ENCODE assay signal across 12 cellular contexts in the genomic region with DNA sequence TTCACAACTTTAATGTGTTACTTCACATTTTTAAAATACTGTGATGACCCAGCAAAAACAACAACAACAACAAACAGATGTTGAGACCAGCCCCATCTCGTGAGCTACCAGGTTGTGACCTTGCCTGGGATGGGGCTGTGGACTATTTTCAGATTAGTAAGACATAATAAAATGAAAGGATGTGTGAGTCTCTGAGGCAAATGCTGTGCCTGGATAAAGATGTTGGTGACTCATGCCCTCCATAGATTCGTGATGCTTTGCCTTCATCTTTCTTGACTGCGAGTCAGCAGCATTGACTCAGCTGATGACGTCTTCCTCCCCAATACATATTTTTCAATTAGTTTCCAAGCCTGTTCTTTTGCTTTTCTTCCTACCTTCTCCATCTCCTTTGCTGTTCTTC.
DNase-seq lines count a peak whose midpoint lies in the region; ATAC-seq, FAIRE-seq and TF ChIP-seq lines count a peak whose summit lies in the region.
"Had no signal": no experiment of that assay in that cellular context is flagged by ENCODE, and none has a peak within 500 bp of the region (broad histone marks: within the 10 kb centered on the region; RNA-seq: fewer than 3 reads in every experiment).

No MANE protein-coding gene starts in this region.

- no peak for FAIRE-seq in small intestine (lab: Jason Lieb, UNC)

- H3K36me3 ChIP-seq in small intestine (ENCODE audit: control insufficient read depth in 2 of 2, insufficient read depth in 2 of 2, low read length in 2 of 2) = no peaks in the 10 kb centered on the region
- H3K36me3 ChIP-seq: left lung had no signal

- TF ChIP-seq CTCF in foreskin fibroblast (IDR thresholded peaks at IDR 0.05; ENCODE audit: low read depth, low read length) = no peak

- no peak overlapping the region for H3K27ac ChIP-seq in small intestine (ENCODE audit: low read depth in 1 of 2, low read length in 1 of 2)
- H3K27ac ChIP-seq: left lung, skin epidermis had no signal

- WGBS in small intestine, 3 donors = 49 to 70% (median 56%) methylated on average over 4 of the region's 4 CpGs

- H3K4me1 ChIP-seq in small intestine (ENCODE audit: control insufficient read depth in 2 of 2, insufficient read depth in 1 of 2, low read depth in 1 of 2, low read length in 1 of 2) = no peaks in the 10 kb centered on the region
- H3K4me1 ChIP-seq: left lung had no signal

- no peak overlapping the region for H3K4me3 Mint-ChIP-seq in activated naive CD4-positive, alpha-beta T cell treated with anti-CD3 and anti-CD28 coated beads, Interleukin-2, amount 10 ng/mL, durations not matched to agents 7 days and 5 days
- no peak overlapping the region for H3K4me3 Mint-ChIP-seq in stimulated activated effector memory CD8-positive, alpha-beta T cell treated with anti-CD3 and anti-CD28 coated beads, Interleukin-12 subunit alpha, Interleukin-12 subunit beta, amount 100 ng/mL, for 72 hours
- H3K4me3 Mint-ChIP-seq: CD14-positive monocyte had no signal

- CTCF ChIA-PET in activated naive CD4-positive, alpha-beta T cell treated with anti-CD3 and anti-CD28 coated beads, Interleukin-2, amount 10 ng/mL, durations not matched to agents 7 days and 5 days (lab: Charles Lee) = interaction anchor here (0.8 to 1.3 kb wide), 2 partner anchors 25 to 54 kb away, joined by 3 to 4 read pairs; no protein-coding TSS in a partner anchor

- H3K9me3 ChIP-seq in small intestine (ENCODE audit: control insufficient read depth, low read depth) = no peaks in the 10 kb centered on the region
- H3K9me3 ChIP-seq: left lung had no signal

- peaks cover 3% of the 10 kb centered on the region for H3K36me3 Mint-ChIP-seq in activated naive CD4-positive, alpha-beta T cell treated with anti-CD3 and anti-CD28 coated beads, Interleukin-2, amount 10 ng/mL, durations not matched to agents 7 days and 5 days
- H3K36me3 Mint-ChIP-seq in stimulated activated effector memory CD8-positive, alpha-beta T cell treated with anti-CD3 and anti-CD28 coated beads, Interleukin-12 subunit alpha, Interleukin-12 subunit beta, amount 100 ng/mL, for 72 hours = no peaks in the 10 kb centered on the region
- H3K36me3 Mint-ChIP-seq: CD14-positive monocyte had no signal

- no peak overlapping the region for H3K27ac Mint-ChIP-seq in activated naive CD4-positive, alpha-beta T cell treated with anti-CD3 and anti-CD28 coated beads, Interleukin-2, amount 10 ng/mL, durations not matched to agents 7 days and 5 days
- H3K27ac Mint-ChIP-seq in stimulated activated effector memory CD8-positive, alpha-beta T cell treated with anti-CD3 and anti-CD28 coated beads, Interleukin-12 subunit alpha, Interleukin-12 subunit beta, amount 100 ng/mL, for 72 hours = no peak overlapping the region
- H3K27ac Mint-ChIP-seq: CD14-positive monocyte had no signal

- H3K9me3 Mint-ChIP-seq in activated naive CD4-positive, alpha-beta T cell treated with anti-CD3 and anti-CD28 coated beads, Interleukin-2, amount 10 ng/mL, durations not matched to agents 7 days and 5 days = peaks cover 6% of the 10 kb centered on the region
- H3K9me3 Mint-ChIP-seq in stimulated activated effector memory CD8-positive, alpha-beta T cell treated with anti-CD3 and anti-CD28 coated beads, Interleukin-12 subunit alpha, Interleukin-12 subunit beta, amount 100 ng/mL, for 72 hours = no peaks in the 10 kb centered on the region

- H3K27me3 ChIP-seq in small intestine (ENCODE audit: control insufficient read depth in 2 of 2, insufficient read depth in 2 of 2, low read length in 2 of 2) = no peaks in the 10 kb centered on the region
- H3K27me3 ChIP-seq: left lung had no signal

- H3K4me3 ChIP-seq in foreskin fibroblast (ENCODE audit: low read depth in 1 of 2, low read length in 2 of 2) = no peak overlapping the region
- H3K4me3 ChIP-seq in small intestine (ENCODE audit: low read depth in 1 of 2, low read length in 2 of 2) = no peak overlapping the region
- H3K4me3 ChIP-seq: left lung, skin epidermis had no signal

- DNase-seq in activated naive CD4-positive, alpha-beta T cell treated with Interleukin-2 at 50 U/mL for 16 hours = peak; percentile 17
- DNase-seq in activated naive CD4-positive, alpha-beta T cell treated with anti-CD3 and anti-CD28 coated beads, Interleukin-2, amount 10 ng/mL, durations not matched to agents 7 days and 5 days = no peak
- DNase-seq in activated CD8-positive, alpha-beta memory T cell treated with anti-CD3 and anti-CD28 coated beads, Interleukin-2, amount 50 U/mL, for 4 hours = peak; percentile 17
- DNase-seq in foreskin fibroblast (peak; percentile 57 to 91), small intestine (no peak), GM19240 (ENCODE audit: insufficient read length, low spot score) (no peak)
- no peak for DNase-seq in stimulated activated effector memory CD8-positive, alpha-beta T cell treated with anti-CD3 and anti-CD28 coated beads, Interleukin-12 subunit alpha, Interleukin-12 subunit beta, amount 100 ng/mL, for 72 hours (ENCODE audit: low spot score in 2 of 2)
- DNase-seq: effector memory CD4-positive, alpha-beta T cell; left lung had no signal

- H3K27me3 Mint-ChIP-seq in activated naive CD4-positive, alpha-beta T cell treated with anti-CD3 and anti-CD28 coated beads, Interleukin-2, amount 10 ng/mL, durations not matched to agents 7 days and 5 days = no peaks in the 10 kb centered on the region

- peak; percentile 93 for ATAC-seq in stimulated activated effector memory CD8-positive, alpha-beta T cell treated with anti-CD3 and anti-CD28 coated beads, Interleukin-12 subunit alpha, Interleukin-12 subunit beta, amount 100 ng/mL, for 72 hours
- no peak for ATAC-seq in GM19463 (IDR thresholded peaks at IDR 0.05; ENCODE audit: unreplicated experiment)
- ATAC-seq: left lung had no signal

- H3K4me1 Mint-ChIP-seq in activated naive CD4-positive, alpha-beta T cell treated with anti-CD3 and anti-CD28 coated beads, Interleukin-2, amount 10 ng/mL, durations not matched to agents 7 days and 5 days = no peaks in the 10 kb centered on the region
- peaks cover 6% of the 10 kb centered on the region for H3K4me1 Mint-ChIP-seq in stimulated activated effector memory CD8-positive, alpha-beta T cell treated with anti-CD3 and anti-CD28 coated beads, Interleukin-12 subunit alpha, Interleukin-12 subunit beta, amount 100 ng/mL, for 72 hours

Comparison
In these comparisons a context has a peak if more than half of its experiments do, and no peak if none do; other contexts are left out.
1. DNase-seq: peak in activated naive CD4-positive, alpha-beta T cell treated with Interleukin-2 at 50 U/mL for 16 hours (single experiment), activated CD8-positive, alpha-beta memory T cell treated with anti-CD3 and anti-CD28 coated beads, Interleukin-2, amount 50 U/mL, for 4 hours (single experiment) and foreskin fibroblast (2 of 2); none in activated naive CD4-positive, alpha-beta T cell treated with anti-CD3 and anti-CD28 coated beads, Interleukin-2, amount 10 ng/mL, durations not matched to agents 7 days and 5 days (single experiment), stimulated activated effector memory CD8-positive, alpha-beta T cell treated with anti-CD3 and anti-CD28 coated beads, Interleukin-12 subunit alpha, Interleukin-12 subunit beta, amount 100 ng/mL, for 72 hours (0 of 2), small intestine (single experiment) and GM19240 (single experiment).